8 cellular contexts compared by ENCODE assay signal in genomic region chr1:218284917-218285635, GRCh38. TPM values are rescaled to one million over a fixed set of nuclear protein-coding genes. Genes with fewer than 3 reads are reported as not detected.
DNase-seq lines count a peak whose midpoint lies in the region; TF ChIP-seq lines count a peak whose summit lies in the region.

Gene RRP15 (plus strand): TSS chr1:218285293. CDS start chr1:218285317, 24 bp downstream.

- peak within 1 kb of the TSS; percentile 73 for H3K27ac Mint-ChIP-seq in nephron progenitor cell
- H3K27ac Mint-ChIP-seq in stimulated activated naive CD8-positive, alpha-beta T cell treated with anti-CD3 and anti-CD28 coated beads, Interleukin-15, Interleukin-2, amounts not matched to agents 100 ng/mL and 50 ng/mL, for 24 hours = peak within 1 kb of the TSS; percentile 98

- H4K20me1 ChIP-seq in Loucy (ENCODE audit: insufficient read depth, low read length, poor library complexity, severe bottlenecking) = no peaks in the 10 kb centered on the region

- H3K4me3 ChIP-seq in H7 (ENCODE audit: insufficient read depth, low read depth, low read length) = peak within 1 kb of the TSS; percentile 74
- H3K4me3 ChIP-seq in Loucy (ENCODE audit: low read length, poor library complexity, severe bottlenecking) = peak within 1 kb of the TSS; percentile 85
- peak within 1 kb of the TSS; percentile 77 for H3K4me3 ChIP-seq in fibroblast of the aortic adventitia (ENCODE audit: low read depth, low read length)

- H3K36me3 ChIP-seq in ES-I3 (ENCODE audit: insufficient read depth, low read length) = no peaks in the 10 kb centered on the region
- H3K36me3 ChIP-seq in H7 (replicated peaks; ENCODE audit: control insufficient read depth, insufficient read depth, low read length) = no peaks in the 10 kb centered on the region
- no peaks in the 10 kb centered on the region for H3K36me3 ChIP-seq in Loucy (ENCODE audit: insufficient read depth, low read length)

- H3F3A ChIP-seq in Loucy (ENCODE audit: low read depth) = no peaks in the 10 kb centered on the region

- H3K36me3 Mint-ChIP-seq in nephron progenitor cell (ENCODE audit: low read depth) = no peaks in the 10 kb centered on the region
- H3K36me3 Mint-ChIP-seq in stimulated activated naive CD8-positive, alpha-beta T cell treated with anti-CD3 and anti-CD28 coated beads, Interleukin-15, Interleukin-2, amounts not matched to agents 100 ng/mL and 50 ng/mL, for 24 hours (ENCODE audit: low read depth) = peaks cover 17% of the 10 kb centered on the region

- H3K9me2 ChIP-seq in Loucy (replicated peaks; ENCODE audit: low read depth, low read length) = no peaks in the 10 kb centered on the region

- H3K79me2 ChIP-seq in Loucy (ENCODE audit: insufficient read depth, low read length) = peaks cover 42% of the 10 kb centered on the region

- H3K9me3 Mint-ChIP-seq in nephron progenitor cell = peaks cover 22% of the 10 kb centered on the region
- H3K9me3 Mint-ChIP-seq in stimulated activated naive CD8-positive, alpha-beta T cell treated with anti-CD3 and anti-CD28 coated beads, Interleukin-15, Interleukin-2, amounts not matched to agents 100 ng/mL and 50 ng/mL, for 24 hours = no peaks in the 10 kb centered on the region

- peaks cover 19% of the 10 kb centered on the region for H3K4me1 Mint-ChIP-seq in nephron progenitor cell
- peaks cover 43% of the 10 kb centered on the region for H3K4me1 Mint-ChIP-seq in stimulated activated naive CD8-positive, alpha-beta T cell treated with anti-CD3 and anti-CD28 coated beads, Interleukin-15, Interleukin-2, amounts not matched to agents 100 ng/mL and 50 ng/mL, for 24 hours (ENCODE audit: low read depth)

- TF ChIP-seq CTCF in Loucy (conservative IDR thresholded peaks at IDR 0.05; ENCODE audit: low read length) (no peak), fibroblast of the aortic adventitia (IDR thresholded peaks at IDR 0.05; ENCODE audit: insufficient read depth, low read length) (no peak), nephron progenitor cell (IDR thresholded peaks at IDR 0.05) (no peak)

- 0 out of 2 replicates have a peak, but pooled peaks cover 2% of the 10 kb centered on the region for H3K9me3 ChIP-seq in ES-I3 (ENCODE audit: control insufficient read depth, insufficient read depth, low read length)
- H3K9me3 ChIP-seq in Loucy (ENCODE audit: insufficient read depth, low read depth, low read length) = no peaks in the 10 kb centered on the region

- H2AFZ ChIP-seq in Loucy (ENCODE audit: low read length) = peak within 1 kb of the TSS; percentile 99

- DNase-seq in H7 (peak; percentile 84), SHP77 (lab: John Stamatoyannopoulos, UW) (peak; percentile 87 to 89), fibroblast of the aortic adventitia (ENCODE audit: low read depth) (peak; percentile 93), nephron progenitor cell (peak; percentile 88)
- DNase-seq in activated T-helper 9 cell treated with anti-CD3 and anti-CD28 coated beads, Interleukin-2, amount 50 U/mL, for 16 hours (ENCODE audit: low read depth) = peak; percentile 72

- H3K9ac ChIP-seq in ES-I3 (ENCODE audit: low read depth, low read length) (peak within 1 kb of the TSS; percentile 83), Loucy (ENCODE audit: low read depth, low read length, poor library complexity, severe bottlenecking) (peak within 1 kb of the TSS; percentile 56)

- H3K4me1 ChIP-seq in ES-I3 (ENCODE audit: insufficient read depth, low read length) = peaks cover 3% of the 10 kb centered on the region; the same call in 1 of the 2 replicates
- peaks cover 26% of the 10 kb centered on the region for H3K4me1 ChIP-seq in Loucy (ENCODE audit: insufficient read depth, low read length, poor library complexity, severe bottlenecking)

- H3K27me3 ChIP-seq in H7 (ENCODE audit: control insufficient read depth, insufficient read depth, low read length) (peaks cover 2% of the 10 kb centered on the region; the same call in 1 of the 2 replicates), Loucy (ENCODE audit: insufficient read depth, low read length, poor library complexity, severe bottlenecking) (peaks cover 7% of the 10 kb centered on the region)

- H3K4me2 ChIP-seq in Loucy (ENCODE audit: low read depth, low read length, poor library complexity, severe bottlenecking) = peak within 1 kb of the TSS; percentile 88

- peaks cover 3% of the 10 kb centered on the region for H3K27me3 Mint-ChIP-seq in nephron progenitor cell (ENCODE audit: low read depth, poor library complexity)
- peaks cover 18% of the 10 kb centered on the region for H3K27me3 Mint-ChIP-seq in stimulated activated naive CD8-positive, alpha-beta T cell treated with anti-CD3 and anti-CD28 coated beads, Interleukin-15, Interleukin-2, amounts not matched to agents 100 ng/mL and 50 ng/mL, for 24 hours

- H3K4me3 Mint-ChIP-seq in nephron progenitor cell = peak within 1 kb of the TSS; percentile 98
- peak within 1 kb of the TSS; percentile 99 for H3K4me3 Mint-ChIP-seq in stimulated activated naive CD8-positive, alpha-beta T cell treated with anti-CD3 and anti-CD28 coated beads, Interleukin-15, Interleukin-2, amounts not matched to agents 100 ng/mL and 50 ng/mL, for 24 hours

RNA-seq across cellular contexts. Expression of gene RRP15, which starts in this region (rescaled TPM):
- total RNA-seq in H7 (2014; rRNA removed; shearing (Covaris generic)) = 15.5 and 18.6 TPM in 2 replicates
- total RNA-seq in fibroblast of the aortic adventitia (ENCODE audit: low replicate concordance) = 10.0 and 20.4 TPM in 2 replicates

Comparison
In these comparisons a context has a peak if more than half of its experiments do, and no peak if none do; other contexts are left out.
1. Peak in every context shown above with its lines: DNase-seq and H3K4me3 ChIP-seq.